ENCODE assay signal across 1 cellular context in the genomic region with DNA sequence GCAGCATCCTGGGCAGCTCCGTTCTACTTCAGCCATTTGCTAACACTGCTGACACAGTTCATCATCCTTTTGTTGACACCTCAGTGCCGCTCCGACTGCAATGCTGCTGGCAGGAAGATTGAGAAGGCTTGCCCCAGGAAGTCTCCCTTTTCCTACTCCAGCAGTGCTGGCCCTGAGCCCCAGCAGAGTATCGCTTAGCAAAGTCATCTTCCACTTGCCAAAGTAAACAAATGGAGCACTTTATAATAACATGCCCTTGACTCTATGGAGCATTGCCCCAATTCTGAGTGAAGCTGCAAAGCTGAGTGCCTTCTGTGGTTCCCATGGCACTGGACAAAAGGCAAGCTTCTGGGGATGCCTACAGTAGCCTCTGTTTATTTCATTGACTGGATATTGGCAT.
TF ChIP-seq lines count a peak whose summit lies in the region.

No MANE protein-coding gene starts in this region.

TF ChIP-seq in IMR-90, 13 proteins besides CTCF, POLR2A, EP300 and RAD21 (continued from another document):
- TF ChIP-seq, protein P1, sequence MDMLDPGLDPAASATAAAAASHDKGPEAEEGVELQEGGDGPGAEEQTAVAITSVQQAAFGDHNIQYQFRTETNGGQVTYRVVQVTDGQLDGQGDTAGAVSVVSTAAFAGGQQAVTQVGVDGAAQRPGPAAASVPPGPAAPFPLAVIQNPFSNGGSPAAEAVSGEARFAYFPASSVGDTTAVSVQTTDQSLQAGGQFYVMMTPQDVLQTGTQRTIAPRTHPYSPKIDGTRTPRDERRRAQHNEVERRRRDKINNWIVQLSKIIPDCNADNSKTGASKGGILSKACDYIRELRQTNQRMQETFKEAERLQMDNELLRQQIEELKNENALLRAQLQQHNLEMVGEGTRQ (IDR thresholded peaks at IDR 0.05; ENCODE audit: low read depth, low read length), result no peak
- TF ChIP-seq MAFK (IDR thresholded peaks at IDR 0.05; ENCODE audit: low read depth, low read length), result no peak
TF ChIP-seq in IMR-90: peak in this region for 0.
